ENCODE assay signal across 22 cellular contexts in the genomic region with DNA sequence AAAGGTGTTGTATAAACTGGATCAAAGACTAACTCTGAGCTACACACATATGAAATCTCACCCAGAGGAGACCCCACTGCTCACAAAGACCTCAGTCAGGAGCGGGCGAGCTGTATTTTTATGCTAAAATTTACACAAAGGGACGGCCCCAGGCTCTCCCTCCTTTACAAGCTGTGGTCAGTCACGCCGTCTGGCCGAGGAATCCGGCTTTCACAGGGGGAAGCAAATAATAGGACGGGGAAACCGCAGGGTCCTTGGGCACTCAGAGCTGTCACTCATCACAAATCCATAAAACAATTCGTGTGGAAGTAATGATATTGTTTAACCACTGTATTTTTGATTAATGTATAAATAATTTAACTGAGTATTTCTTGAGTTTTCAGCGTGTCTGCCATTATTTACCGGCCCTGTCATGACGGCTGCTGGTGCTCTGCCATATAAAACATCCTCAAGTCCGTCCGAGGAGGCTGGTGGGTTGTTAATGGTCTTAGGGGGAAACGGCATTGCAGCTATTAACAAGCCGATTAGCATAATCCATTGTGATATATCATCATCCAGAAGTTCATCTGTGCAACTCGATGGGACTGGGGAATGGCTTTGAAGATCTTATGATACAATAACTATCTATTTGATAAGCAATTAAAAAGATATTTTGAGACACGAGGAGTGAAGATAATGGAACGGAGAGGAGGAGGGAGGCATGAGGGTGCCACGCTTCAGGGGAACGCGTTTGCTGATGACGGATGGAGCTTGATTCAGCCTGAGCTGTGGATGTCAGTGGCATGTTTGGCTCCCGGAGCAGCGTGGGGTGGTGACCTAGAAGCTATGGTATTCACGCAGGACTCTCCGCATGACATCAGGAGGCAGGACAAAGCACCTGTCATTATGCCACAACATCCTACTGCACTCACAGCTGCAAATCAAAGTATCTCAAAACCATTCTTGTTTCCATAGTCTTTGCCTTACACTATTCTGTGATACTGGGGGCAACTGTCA.
DNase-seq lines count a peak whose midpoint lies in the region; ATAC-seq and TF ChIP-seq lines count a peak whose summit lies in the region.
"Had no signal": no experiment of that assay in that cellular context is flagged by ENCODE, and none has a peak within 500 bp of the region (broad histone marks: within the 10 kb centered on the region; RNA-seq: fewer than 3 reads in every experiment).

No MANE protein-coding gene starts in this region.

- H3K27me3 Mint-ChIP-seq in endothelial cell (ENCODE audit: unreplicated experiment) (peaks cover 2% of the 10 kb centered on the region), neural crest cell (ENCODE audit: low read depth) (peaks cover 47% of the 10 kb centered on the region)

- H3K27ac Mint-ChIP-seq in endothelial cell (ENCODE audit: unreplicated experiment) (no peak overlapping the region), neural crest cell (ENCODE audit: unreplicated experiment) (no peak overlapping the region)
- H3K27ac Mint-ChIP-seq: activated CD8-positive, alpha-beta T cell treated with anti-CD3 and anti-CD28 coated beads, Interleukin-2, amount 10 ng/mL, durations not matched to agents 7 days and 5 days; stimulated activated naive B cell treated with anti-CD40 and anti-IgM and Interleukin-4, amounts not matched to agents 10 μg/mL and 1 μg/mL and 100 μg/mL, for 72 hours had no signal

- peak overlapping the region; percentile 30; the same call in 1 of the 2 replicates for H3K4me3 ChIP-seq in HUES48 (ENCODE audit: low read depth, low read length)
- H3K4me3 ChIP-seq: BLaER1 treated with 17β-estradiol and CSF1 and Interleukin-3, amounts not matched to agents 10 nM and 100 nM; GM12878; vagina had no signal

- H3K36me3 Mint-ChIP-seq in endothelial cell (ENCODE audit: low read depth, unreplicated experiment) (peaks cover 7% of the 10 kb centered on the region), neural crest cell (ENCODE audit: low read depth) (no peaks in the 10 kb centered on the region)
- H3K36me3 Mint-ChIP-seq: stimulated activated naive B cell treated with anti-CD40 and anti-IgM and Interleukin-4, amounts not matched to agents 10 μg/mL and 1 μg/mL and 100 μg/mL, for 72 hours had no signal

- H3K4me3 Mint-ChIP-seq in endothelial cell (ENCODE audit: unreplicated experiment) (peak overlapping the region; percentile 39), neural crest cell (peak overlapping the region; percentile 17)
- H3K4me3 Mint-ChIP-seq: activated CD8-positive, alpha-beta T cell treated with anti-CD3 and anti-CD28 coated beads, Interleukin-2, amount 10 ng/mL, durations not matched to agents 7 days and 5 days; activated T-cell treated with anti-CD3 and anti-CD28 coated beads, Interleukin-2, amount 50 U/mL, for 4 hours; stimulated activated naive B cell treated with anti-CD40 and anti-IgM and Interleukin-4, amounts not matched to agents 10 μg/mL and 1 μg/mL and 100 μg/mL, for 72 hours had no signal

- DNase-seq in Daoy (ENCODE audit: low read depth) (peak; percentile 12), endothelial cell (ENCODE audit: low spot score) (no peak), neural crest cell (ENCODE audit: low read depth, low spot score) (no peak), HPDE6-E6E7 (ENCODE audit: extremely low spot score) (no peak), ACHN (no peak), NCI-H510A (lab: John Stamatoyannopoulos, UW) (no peak)
- DNase-seq: activated CD4-positive, alpha-beta T cell treated with anti-CD3 and anti-CD28 coated beads for 1 hour; activated CD8-positive, alpha-beta T cell treated with anti-CD3 and anti-CD28 coated beads, Interleukin-2, amount 10 ng/mL, durations not matched to agents 7 days and 5 days; activated naive CD4-positive, alpha-beta T cell treated with Interleukin-2 at 50 U/mL for 16 hours; activated T-cell treated with anti-CD3 and anti-CD28 coated beads, Interleukin-2, amount 50 U/mL, for 4 hours; DMS79 treated with DMSO at 0.1 percent for 48 hours; KG1; NCI-H1436; NCI-H446 treated with DMSO at 0.1 percent for 48 hours; stimulated activated CD4-positive, alpha-beta T cell treated with anti-CD3 and anti-CD28 coated beads, Interleukin-12 subunit alpha, Interleukin-12 subunit beta, amount 100 ng/mL, for 4 hours; stimulated activated CD4-positive, alpha-beta T cell treated with anti-CD3 and anti-CD28 coated beads, Interleukin-4, amount 100 ng/mL, for 24 hours; stimulated activated naive B cell treated with anti-CD40 and anti-IgM and Interleukin-4, amounts not matched to agents 10 μg/mL and 1 μg/mL and 100 μg/mL, for 72 hours had no signal

- no peak overlapping the region for H3K27ac ChIP-seq in HUES48 (ENCODE audit: low read depth, low read length)
- H3K27ac ChIP-seq: BLaER1 treated with 17β-estradiol and CSF1 and Interleukin-3, amounts not matched to agents 10 nM and 100 nM; vagina had no signal

- H3K9ac ChIP-seq in HUES48 (ENCODE audit: low read depth, low read length), result no peak overlapping the region
- H3K9ac ChIP-seq: BLaER1 treated with 17β-estradiol and CSF1 and Interleukin-3, amounts not matched to agents 10 nM and 100 nM had no signal

- no peak for ATAC-seq in GM18517 (IDR thresholded peaks at IDR 0.05; ENCODE audit: unreplicated experiment)
- ATAC-seq: activated CD8-positive, alpha-beta T cell treated with anti-CD3 and anti-CD28 coated beads, Interleukin-2, amount 10 ng/mL, durations not matched to agents 7 days and 5 days; activated T-cell treated with anti-CD3 and anti-CD28 coated beads, Interleukin-2, amount 50 U/mL, for 4 hours; GM12878; stimulated activated naive B cell treated with anti-CD40 and anti-IgM and Interleukin-4, amounts not matched to agents 10 μg/mL and 1 μg/mL and 100 μg/mL, for 72 hours had no signal

- H3K9me3 Mint-ChIP-seq in endothelial cell (ENCODE audit: unreplicated experiment) (peaks cover 34% of the 10 kb centered on the region), neural crest cell (no peaks in the 10 kb centered on the region)

- H3K9me3 ChIP-seq in HUES48 (ENCODE audit: control insufficient read depth, insufficient read depth, low read length), result no peaks in the 10 kb centered on the region
- H3K9me3 ChIP-seq: BLaER1 treated with 17β-estradiol and CSF1 and Interleukin-3, amounts not matched to agents 10 nM and 100 nM; vagina had no signal

- H3K27me3 ChIP-seq in HUES48 (ENCODE audit: control insufficient read depth, insufficient read depth, low read length), result no peaks in the 10 kb centered on the region; the same call in 1 of the 2 replicates
- H3K27me3 ChIP-seq: BLaER1 treated with 17β-estradiol and CSF1 and Interleukin-3, amounts not matched to agents 10 nM and 100 nM; vagina had no signal

- no peaks in the 10 kb centered on the region for H3K4me1 Mint-ChIP-seq in endothelial cell (ENCODE audit: unreplicated experiment)
- H3K4me1 Mint-ChIP-seq in neural crest cell, result peaks cover 14% of the 10 kb centered on the region

- no peaks in the 10 kb centered on the region for H3K36me3 ChIP-seq in HUES48 (ENCODE audit: control insufficient read depth, insufficient read depth, low read length)
- H3K36me3 ChIP-seq: BLaER1 treated with 17β-estradiol and CSF1 and Interleukin-3, amounts not matched to agents 10 nM and 100 nM; vagina had no signal

- peaks cover 11% of the 10 kb centered on the region for H3K4me1 ChIP-seq in HUES48 (ENCODE audit: control insufficient read depth, insufficient read depth, low read length)
- H3K4me1 ChIP-seq: BLaER1 treated with 17β-estradiol and CSF1 and Interleukin-3, amounts not matched to agents 10 nM and 100 nM; vagina had no signal

- in situ Hi-C loops in ACHN (cut with HindIII; ENCODE audit: low pct_ligation_motif_present, low pct_unique_long_range_greater_than_20kb, low sequenced_read_pairs), result no loop called here

- TF ChIP-seq CTCF in endothelial cell (IDR thresholded peaks at IDR 0.05; ENCODE audit: unreplicated experiment), result no peak
- no peak for TF ChIP-seq CTCF in neural crest cell (conservative IDR thresholded peaks at IDR 0.05)
